8 cellular contexts compared by ENCODE assay signal in the genomic region with DNA sequence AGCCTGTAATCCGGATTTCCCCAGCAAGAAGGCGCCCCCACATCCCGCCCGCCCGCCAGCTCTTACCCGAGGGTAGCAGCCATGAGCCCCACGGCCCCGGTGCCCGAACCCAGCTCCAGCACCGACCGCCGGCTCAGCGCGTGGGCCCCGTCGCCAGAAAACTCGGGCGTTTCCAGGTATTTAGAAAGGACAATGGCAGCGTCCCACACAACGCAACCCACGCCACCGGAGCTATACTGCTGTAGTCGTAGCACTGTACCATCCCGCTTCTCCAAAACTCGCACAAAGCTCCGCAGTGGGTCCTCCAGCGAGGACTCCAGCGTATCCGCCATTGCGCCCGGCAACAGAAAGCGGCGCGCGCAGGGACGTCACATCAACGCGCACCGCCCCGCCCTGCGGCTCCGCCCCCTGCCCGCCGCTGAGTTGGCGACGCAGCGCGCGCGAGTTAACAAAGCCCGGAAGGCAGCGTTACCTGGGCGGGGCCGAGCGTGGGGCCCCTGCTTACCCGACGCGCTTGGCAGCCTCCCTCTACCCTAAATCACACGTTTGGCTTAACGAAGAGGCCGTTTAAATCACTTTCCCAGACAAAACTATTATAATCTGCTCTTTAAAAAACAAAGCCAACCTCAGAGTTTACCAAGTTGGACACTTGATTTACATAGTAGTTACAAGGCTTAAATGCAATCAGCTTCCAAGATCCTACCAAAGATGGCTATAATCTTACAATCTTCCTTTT. TPM values are rescaled to one million over a fixed set of nuclear protein-coding genes. Genes with fewer than 3 reads are reported as not detected.
DNase-seq lines count a peak whose midpoint lies in the region; ATAC-seq and TF ChIP-seq lines count a peak whose summit lies in the region.

A gene (minus strand): TSS at position 352 of the 736 bp plus-strand sequence. CDS start 20 bp downstream, at position 332.

- H3K36me3 ChIP-seq in CD4-positive, alpha-beta memory T cell (ENCODE audit: insufficient read depth, low read length): peaks cover 25% of the 10 kb centered on the region
- peaks cover 0 to 28% (median 7%) of the 10 kb centered on the region in 4 donors for H3K36me3 ChIP-seq in right lobe of liver

- peak; percentile 93 to 96 (median 95) for DNase-seq in CD4-positive, alpha-beta memory T cell
- DNase-seq in HK-2 (ENCODE audit: unreplicated experiment) (peak; percentile 92), NCI-H82 treated with DMSO at 0.1 percent for 48 hours (lab: John Stamatoyannopoulos, UW; ENCODE audit: unreplicated experiment) (peak; percentile 77), dorsolateral prefrontal cortex (peak; percentile 86 to 94 (median 90)), right lobe of liver (peak; percentile 94 to 95 (median 94))
- DNase-seq in activated CD4-positive, alpha-beta memory T cell treated with anti-CD3 and anti-CD28 coated beads for 36 hours: peak; percentile 96
- DNase-seq in stimulated activated CD4-positive, alpha-beta T cell treated with anti-CD3 and anti-CD28 coated beads, Interleukin-4, amount 100 ng/mL, for 24 hours: peak; percentile 96

- POLR2A ChIA-PET in CD4-positive, alpha-beta memory T cell (lab: Charles Lee; ENCODE audit: partially characterized antibody): interaction anchor here (0.6 to 3.3 kb wide), 37 partner anchors 9 to 531 kb away, joined by 3 to 77 read pairs (median 5); a partner anchor contains a TSS
- POLR2A ChIA-PET in activated CD4-positive, alpha-beta memory T cell treated with anti-CD3 and anti-CD28 coated beads for 36 hours (lab: Charles Lee): interaction anchor here (0.5 to 2.0 kb wide), 20 partner anchors 9 to 496 kb away, joined by 3 to 10 read pairs (median 4); a partner anchor contains a TSS

- H3K27me3 Mint-ChIP-seq in CD4-positive, alpha-beta memory T cell: no peaks in the 10 kb centered on the region
- no peaks in the 10 kb centered on the region for H3K27me3 Mint-ChIP-seq in activated CD4-positive, alpha-beta memory T cell treated with anti-CD3 and anti-CD28 coated beads for 36 hours

- H3K36me3 Mint-ChIP-seq in CD4-positive, alpha-beta memory T cell: peaks cover 14 to 40% of the 10 kb centered on the region in 2 donors
- peaks cover 30% of the 10 kb centered on the region for H3K36me3 Mint-ChIP-seq in activated CD4-positive, alpha-beta memory T cell treated with anti-CD3 and anti-CD28 coated beads for 36 hours

- WGBS in right lobe of liver (ENCODE audit: insufficient coverage, low coverage, low lambda C conversion rate, missing lambda C conversion rate): 0% methylated on average over 25 of the region's 61 CpGs

- peak within 1 kb of the TSS; percentile 97 to 98 (median 98) for H3K4me3 Mint-ChIP-seq in CD4-positive, alpha-beta memory T cell
- H3K4me3 Mint-ChIP-seq in activated CD4-positive, alpha-beta memory T cell treated with anti-CD3 and anti-CD28 coated beads for 36 hours: peak within 1 kb of the TSS; percentile 98

- TF ChIP-seq POLR2A in right lobe of liver (IDR thresholded peaks at IDR 0.05): peak; percentile 85

- intact Hi-C loops in CD4-positive, alpha-beta memory T cell (cut with micrococcal nuclease): loop anchor here (1.0 to 2.0 kb wide), 7 partner anchors 115 to 530 kb away; a partner anchor contains a TSS
- intact Hi-C loops in activated CD4-positive, alpha-beta memory T cell treated with anti-CD3 and anti-CD28 coated beads for 36 hours (cut with micrococcal nuclease): loop anchor here (1.0 to 5.0 kb wide), 10 partner anchors 114 to 530 kb away; a partner anchor contains a TSS
- intact Hi-C loops in dorsolateral prefrontal cortex (cut with DNase I) (loop anchor here (2.0 to 10.0 kb wide), 5 partner anchors 116 to 482 kb away; a partner anchor contains a TSS), right lobe of liver (cut with DNase I) (no loop called here)

- H3K4me1 Mint-ChIP-seq in CD4-positive, alpha-beta memory T cell: peaks cover 10 to 32% (median 23%) of the 10 kb centered on the region in 4 donors
- H3K4me1 Mint-ChIP-seq in activated CD4-positive, alpha-beta memory T cell treated with anti-CD3 and anti-CD28 coated beads for 36 hours (ENCODE audit: low read depth): peaks cover 37% of the 10 kb centered on the region

- H3K4me3 ChIP-seq in CD4-positive, alpha-beta memory T cell (ENCODE audit: low read length in 2 of 2): peak within 1 kb of the TSS; percentile 65 to 69
- peak within 1 kb of the TSS; percentile 61 to 95 (median 80) for H3K4me3 ChIP-seq in dorsolateral prefrontal cortex
- H3K4me3 ChIP-seq in right lobe of liver: peak within 1 kb of the TSS; percentile 68 to 79 (median 68)

- H3K9me3 Mint-ChIP-seq in CD4-positive, alpha-beta memory T cell: peaks cover 0 to 1% (median 0%) of the 10 kb centered on the region in 8 donors
- H3K9me3 Mint-ChIP-seq in activated CD4-positive, alpha-beta memory T cell treated with anti-CD3 and anti-CD28 coated beads for 36 hours: no peaks in the 10 kb centered on the region

- TF ChIP-seq CTCF in dorsolateral prefrontal cortex (IDR thresholded peaks at IDR 0.05 in 54 of 56, conservative IDR thresholded peaks at IDR 0.05 in 2 of 56; ENCODE audit: low read depth in 1 of 56, partially characterized antibody in 56 of 56) (peak in 37 of 56 donors; percentile 6 to 56 (median 37)), right lobe of liver (IDR thresholded peaks at IDR 0.05) (no peak)

- ATAC-seq in GM19455 (IDR thresholded peaks at IDR 0.05; ENCODE audit: unreplicated experiment): peak; percentile 90
- peak; percentile 99 to 100 (median 100) for ATAC-seq in right lobe of liver

- H3K9me3 ChIP-seq in CD4-positive, alpha-beta memory T cell (ENCODE audit: control insufficient read depth in 1 of 2, low read length in 2 of 2): no peaks in the 10 kb centered on the region
- H3K9me3 ChIP-seq in right lobe of liver: no peaks in the 10 kb centered on the region

- H3K27me3 ChIP-seq in CD4-positive, alpha-beta memory T cell (ENCODE audit: insufficient read depth, low read length): no peaks in the 10 kb centered on the region
- H3K27me3 ChIP-seq in dorsolateral prefrontal cortex (no peaks in the 10 kb centered on the region), right lobe of liver (no peaks in the 10 kb centered on the region)

- peak within 1 kb of the TSS; percentile 93 for H3K27ac ChIP-seq in CD4-positive, alpha-beta memory T cell (ENCODE audit: low read depth, low read length)
- H3K27ac ChIP-seq in dorsolateral prefrontal cortex: peak within 1 kb of the TSS; percentile 76 to 98 (median 93)
- peak within 1 kb of the TSS; percentile 64 to 89 (median 78) for H3K27ac ChIP-seq in right lobe of liver

- H3K27ac Mint-ChIP-seq in CD4-positive, alpha-beta memory T cell: peak within 1 kb of the TSS; percentile 96 to 100 (median 99)
- peak within 1 kb of the TSS; percentile 95 for H3K27ac Mint-ChIP-seq in activated CD4-positive, alpha-beta memory T cell treated with anti-CD3 and anti-CD28 coated beads for 36 hours

- CTCF ChIA-PET in CD4-positive, alpha-beta memory T cell (lab: Charles Lee; ENCODE audit: partially characterized antibody): interaction anchor here (0.9 to 2.8 kb wide), 13 partner anchors 9 to 483 kb away, joined by 3 to 30 read pairs (median 4); a partner anchor contains a TSS
- CTCF ChIA-PET in activated CD4-positive, alpha-beta memory T cell treated with anti-CD3 and anti-CD28 coated beads for 36 hours (lab: Charles Lee): interaction anchor here (0.5 to 4.2 kb wide), 9 partner anchors 11 to 263 kb away, joined by 3 to 37 read pairs (median 6); a partner anchor contains a TSS

- H3K4me1 ChIP-seq in CD4-positive, alpha-beta memory T cell (ENCODE audit: insufficient read depth, low read length): peaks cover 34% of the 10 kb centered on the region
- H3K4me1 ChIP-seq in right lobe of liver: peaks cover 0 to 18% (median 3%) of the 10 kb centered on the region in 4 donors

RNA-seq across cellular contexts. Expression of the gene that starts here (rescaled TPM):
- total RNA-seq in CD4-positive, alpha-beta memory T cell: 10 to 100 TPM; 17.3 to 20.1 TPM
- 10 to 100 TPM; 13.0 to 13.2 TPM for polyA plus RNA-seq in CD4-positive, alpha-beta memory T cell
- 10 to 100 TPM in 1 of 2 experiments, 1 to 10 TPM in 1; 7.7 to 10.1 TPM for total RNA-seq in activated CD4-positive, alpha-beta memory T cell treated with anti-CD3 and anti-CD28 coated beads for 36 hours
- total RNA-seq in dorsolateral prefrontal cortex: 10 to 100 TPM in 105 of 120 experiments, 1 to 10 TPM in 15; 6.6 to 20.4 (median 13.4) TPM
- total RNA-seq in right lobe of liver: 1 to 10 TPM; 1.4 to 3.8 (median 3.3) TPM

Comparison
In these comparisons a context has a peak if more than half of its experiments do, and no peak if none do; other contexts are left out.
1. Peak in every context shown above with its lines: DNase-seq, ATAC-seq, H3K4me3 ChIP-seq and H3K27ac ChIP-seq.
2. CTCF ChIP-seq: peak in dorsolateral prefrontal cortex (37 of 56); none in right lobe of liver (0 of 4).
3. intact Hi-C loops: an anchor here in CD4-positive, alpha-beta memory T cell (1.0 to 2.0 kb wide), activated CD4-positive, alpha-beta memory T cell treated with anti-CD3 and anti-CD28 coated beads for 36 hours (1.0 to 5.0 kb wide) and dorsolateral prefrontal cortex (2.0 to 10.0 kb wide); none called in right lobe of liver.